24 cellular contexts compared by ENCODE assay signal in the genomic region with DNA sequence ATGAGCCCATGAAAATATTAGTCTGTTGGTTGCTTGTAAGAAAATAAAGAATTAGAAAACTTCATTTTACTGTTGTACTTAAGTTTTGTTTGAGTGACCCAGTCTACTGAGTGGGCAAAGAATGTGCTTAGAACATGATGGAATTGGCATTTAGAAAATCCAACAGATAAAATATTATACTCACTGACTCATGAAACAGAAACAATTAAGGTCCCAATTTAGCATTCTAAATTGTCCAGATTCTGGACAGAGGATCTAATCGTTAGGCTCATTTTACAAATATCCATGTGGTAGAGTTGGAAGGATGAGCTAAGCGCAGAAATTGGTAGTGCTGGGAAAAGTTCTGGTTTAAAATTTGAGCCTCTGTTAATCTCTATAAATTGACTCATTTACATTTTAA.
"Had no signal": no experiment of that assay in that cellular context is flagged by ENCODE, and none has a peak within 500 bp of the region (broad histone marks: within the 10 kb centered on the region; RNA-seq: fewer than 3 reads in every experiment).

No MANE protein-coding gene starts in this region.

- ATAC-seq: left lobe of liver; lower lobe of right lung; naive thymus-derived CD8-positive, alpha-beta T cell; stimulated activated naive CD8-positive, alpha-beta T cell treated with anti-CD3 and anti-CD28 coated beads, Interleukin-15, Interleukin-2, amounts not matched to agents 100 U/mL and 50 U/mL, for 24 hours; T-cell; upper lobe of right lung; WTC11 had no signal

- H2AFZ ChIP-seq: hepatocyte had no signal

- H3K36me3 ChIP-seq: ovary, prostate gland, right atrium auricular region had no signal

- H3K4me1 ChIP-seq: lower lobe of right lung, prostate gland, right atrium auricular region, upper lobe of right lung had no signal

- H3K79me2 ChIP-seq: hepatocyte had no signal

- H3K27ac ChIP-seq: cardiac muscle cell, hepatocyte, lower lobe of right lung, ovary, prostate gland, right atrium auricular region, upper lobe of right lung had no signal

- H3K4me2 ChIP-seq: hepatocyte had no signal

- H3K9me3 ChIP-seq: lower lobe of right lung, ovary, prostate gland, right atrium auricular region, upper lobe of right lung had no signal

- DNase-seq: activated CD4-positive, alpha-beta T cell treated with anti-CD3 and anti-CD28 coated beads, Interleukin-2, amount 50 U/mL, for 4 hours; activated CD8-positive, alpha-beta memory T cell treated with anti-CD3 and anti-CD28 coated beads for 24 hours; activated CD8-positive, alpha-beta memory T cell treated with anti-CD3 and anti-CD28 coated beads, Interleukin-2, amount 50 U/mL, for 4 hours; activated naive CD4-positive, alpha-beta T cell treated with Interleukin-2 at 50 U/mL for 16 hours; activated naive CD8-positive, alpha-beta T cell treated with anti-CD3 and anti-CD28 coated beads for 36 hours; activated T-cell treated with anti-CD3 and anti-CD28 coated beads, Interleukin-2, amount 50 U/mL, for 24 hours; amygdala; effector CD4-positive, alpha-beta T cell; glutamatergic neuron; immature natural killer cell; lower lobe of right lung; mesendoderm; naive thymus-derived CD8-positive, alpha-beta T cell; ovary; stimulated activated CD4-positive, alpha-beta T cell treated with anti-CD3 and anti-CD28 coated beads, Interleukin-4, amount 100 ng/mL, for 4 hours; stimulated activated naive CD8-positive, alpha-beta T cell treated with anti-CD3 and anti-CD28 coated beads, Interleukin-15, Interleukin-2, amounts not matched to agents 100 U/mL and 50 U/mL, for 24 hours; T-cell; upper lobe of right lung had no signal

- H3K4me3 ChIP-seq: cardiac muscle cell, hepatocyte, lower lobe of right lung, ovary, prostate gland, right atrium auricular region, upper lobe of right lung had no signal

- H3K27me3 ChIP-seq: cardiac muscle cell, hepatocyte, ovary, right atrium auricular region, upper lobe of right lung had no signal
